8 cellular contexts compared by ENCODE assay signal in the genomic region with DNA sequence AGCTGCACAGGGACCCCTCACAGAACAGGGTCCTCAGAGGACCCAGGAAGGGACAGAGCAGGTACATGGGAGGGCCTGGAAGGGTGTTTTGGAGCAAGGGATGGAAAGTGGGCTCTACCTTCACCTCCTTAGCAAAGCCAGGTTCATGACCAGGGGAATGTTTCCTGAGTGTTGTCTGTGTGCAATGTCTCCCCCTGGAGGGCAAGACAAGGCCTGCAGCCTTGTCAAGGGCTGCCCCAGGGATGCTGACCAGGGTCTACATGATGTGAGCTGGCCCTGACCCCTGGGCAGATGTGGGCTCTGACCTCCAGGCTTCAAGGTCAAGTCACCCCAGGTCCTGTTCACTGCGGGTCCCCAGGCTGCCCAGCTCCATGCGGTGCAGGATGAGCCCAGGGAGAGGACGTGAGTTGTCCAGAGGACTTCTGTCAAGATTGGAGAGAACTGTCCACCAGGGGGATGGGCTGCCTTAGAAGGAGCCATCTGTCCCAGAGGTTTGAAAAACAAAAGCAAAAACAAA. TPM values are rescaled to one million over a fixed set of nuclear protein-coding genes. Genes with fewer than 3 reads are reported as not detected.
DNase-seq lines count a peak whose midpoint lies in the region; ATAC-seq and TF ChIP-seq lines count a peak whose summit lies in the region.

No MANE protein-coding gene starts in this region.

- H3K4me1 ChIP-seq in CD4-positive, CD25-positive, alpha-beta regulatory T cell (ENCODE audit: control insufficient read depth, insufficient read depth, low read length, poor library complexity, severe bottlenecking) = peaks cover 36% of the 10 kb centered on the region
- peaks cover 3% of the 10 kb centered on the region; the same call in 1 of the 2 replicates for H3K4me1 ChIP-seq in H9 (ENCODE audit: insufficient read depth, low read length)
- peaks cover 6% of the 10 kb centered on the region for H3K4me1 ChIP-seq in foreskin keratinocyte

- no peak overlapping the region for H3K9ac ChIP-seq in H9 (ENCODE audit: extremely low read depth, insufficient read length, low read length)

- H2BK20ac ChIP-seq in H9 (ENCODE audit: low read depth, low read length, poor library complexity, severe bottlenecking) = no peak overlapping the region

- H3K14ac ChIP-seq in H9 (ENCODE audit: insufficient read depth, low read length) = no peak overlapping the region

- no peaks in the 10 kb centered on the region for H4K20me1 ChIP-seq in H9 (ENCODE audit: control insufficient read depth, insufficient read depth, insufficient read length)

- peak; percentile 56 to 73 (median 67) for DNase-seq in CD4-positive, CD25-positive, alpha-beta regulatory T cell
- DNase-seq in H9 (peak; percentile 80), OCI-M1 (lab: John Stamatoyannopoulos, UW) (peak; percentile 77), foreskin keratinocyte (peak in 1 of 2 donors; percentile 40), occipital lobe (lab: John Stamatoyannopoulos, UW) (peak; percentile 8), superior temporal gyrus (ENCODE audit: extremely low spot score) (peak; percentile 85), DMS79 treated with DMSO at 0.1 percent for 48 hours (lab: John Stamatoyannopoulos, UW) (no peak)

- no peak overlapping the region for H2AK5ac ChIP-seq in H9 (ENCODE audit: insufficient read length, low read length)

- WGBS in H9 (ENCODE audit: extremely low coverage, insufficient read length, low lambda C conversion rate) = no CpG with 5 or more reads among the region's 3 CpGs

- H4K91ac ChIP-seq in H9 (ENCODE audit: insufficient read length, low read depth, low read length) = no peak overlapping the region

- no peak overlapping the region for H3K56ac ChIP-seq in H9 (ENCODE audit: insufficient read length, low read depth, low read length)

- H2BK15ac ChIP-seq in H9 (ENCODE audit: low read depth, low read length) = no peak overlapping the region

- no peaks in the 10 kb centered on the region for H3K79me1 ChIP-seq in H9 (ENCODE audit: insufficient read depth, low read depth, low read length, poor library complexity, severe bottlenecking)

- peaks cover 7% of the 10 kb centered on the region for H3K36me3 Mint-ChIP-seq in CD4-positive, CD25-positive, alpha-beta regulatory T cell
- H3K36me3 Mint-ChIP-seq in H9 (ENCODE audit: insufficient read depth in 1 of 3, low read depth in 3 of 3) = no peaks in the 10 kb centered on the region; a peak in 1 of 7 replicates
- peaks cover 7% of the 10 kb centered on the region for H3K36me3 Mint-ChIP-seq in activated T-helper 17 cell treated with anti-CD3 and anti-CD28 coated beads, Interleukin-2, amount 50 U/mL, for 72 hours (ENCODE audit: low read depth)

- H3K4me3 ChIP-seq in CD4-positive, CD25-positive, alpha-beta regulatory T cell (ENCODE audit: low read depth, low read length) = peak overlapping the region; percentile 72

- no peak overlapping the region for H2BK12ac ChIP-seq in H9 (ENCODE audit: insufficient read length, low read depth, low read length)

- TF ChIP-seq CTCF in H9 (conservative IDR thresholded peaks at IDR 0.05) (peak; percentile 98), foreskin keratinocyte (conservative IDR thresholded peaks at IDR 0.05) (peak; percentile 85)

- H3K9me3 Mint-ChIP-seq in CD4-positive, CD25-positive, alpha-beta regulatory T cell = no peaks in the 10 kb centered on the region
- no peaks in the 10 kb centered on the region for H3K9me3 Mint-ChIP-seq in H9
- H3K9me3 Mint-ChIP-seq in activated T-helper 17 cell treated with anti-CD3 and anti-CD28 coated beads, Interleukin-2, amount 50 U/mL, for 72 hours = no peaks in the 10 kb centered on the region

- H4K8ac ChIP-seq in H9 (replicated peaks; ENCODE audit: insufficient read length, low read depth, low read length) = no peak overlapping the region

- H3K27me3 Mint-ChIP-seq in CD4-positive, CD25-positive, alpha-beta regulatory T cell = no peaks in the 10 kb centered on the region
- peaks cover 1% of the 10 kb centered on the region; the same call in 1 of the 2 replicates for H3K27me3 Mint-ChIP-seq in H9 (ENCODE audit: low read depth)
- H3K27me3 Mint-ChIP-seq in activated T-helper 17 cell treated with anti-CD3 and anti-CD28 coated beads, Interleukin-2, amount 50 U/mL, for 72 hours = no peaks in the 10 kb centered on the region

- H3K9me3 ChIP-seq in CD4-positive, CD25-positive, alpha-beta regulatory T cell (ENCODE audit: control insufficient read depth in 2 of 2, low read length in 2 of 2) = no peaks in the 10 kb centered on the region
- no peaks in the 10 kb centered on the region for H3K9me3 ChIP-seq in H9 (ENCODE audit: control insufficient read depth, low read depth, low read length)

- no peak overlapping the region for H3K23ac ChIP-seq in H9 (ENCODE audit: insufficient read length, low read depth, low read length)

- no peak overlapping the region for H3K4me2 ChIP-seq in H9 (ENCODE audit: insufficient read depth, insufficient read length, low read length)

- peak; percentile 64 to 67 for ATAC-seq in CD4-positive, CD25-positive, alpha-beta regulatory T cell (ENCODE audit: low read depth in 2 of 2)
- peak; percentile 72 for ATAC-seq in activated T-helper 17 cell treated with anti-CD3 and anti-CD28 coated beads, Interleukin-2, amount 50 U/mL, for 72 hours (replicated peaks)
- ATAC-seq in foreskin keratinocyte = peak; percentile 49

- H2BK5ac ChIP-seq in H9 (ENCODE audit: insufficient read length, low read length) = no peak overlapping the region

- no peaks in the 10 kb centered on the region for H3K27me3 ChIP-seq in CD4-positive, CD25-positive, alpha-beta regulatory T cell (ENCODE audit: control insufficient read depth, insufficient read depth, low read length)
- no peaks in the 10 kb centered on the region for H3K27me3 ChIP-seq in H9 (ENCODE audit: insufficient read depth, low read length)
- no peaks in the 10 kb centered on the region for H3K27me3 ChIP-seq in foreskin keratinocyte

- no peak overlapping the region for H2BK120ac ChIP-seq in H9 (ENCODE audit: low read depth, low read length, poor library complexity, severe bottlenecking)

- no peaks in the 10 kb centered on the region for H3K79me2 ChIP-seq in H9 (ENCODE audit: insufficient read depth, low read length)

- H3K4me1 Mint-ChIP-seq in CD4-positive, CD25-positive, alpha-beta regulatory T cell = peaks cover 4 to 52% (median 33%) of the 10 kb centered on the region in 4 donors
- peaks cover 29 to 32% of the 10 kb centered on the region in 2 experiments for H3K4me1 Mint-ChIP-seq in H9
- peaks cover 24% of the 10 kb centered on the region for H3K4me1 Mint-ChIP-seq in activated T-helper 17 cell treated with anti-CD3 and anti-CD28 coated beads, Interleukin-2, amount 50 U/mL, for 72 hours

- no peak overlapping the region for H3K27ac ChIP-seq in CD4-positive, CD25-positive, alpha-beta regulatory T cell (ENCODE audit: insufficient read depth, low read length, poor library complexity, severe bottlenecking)
- H3K27ac ChIP-seq in H9 (ENCODE audit: insufficient read length, low read depth, low read length) (no peak overlapping the region), foreskin keratinocyte (no peak overlapping the region)

- no peaks in the 10 kb centered on the region for H3K23me2 ChIP-seq in H9 (ENCODE audit: insufficient read length, low read depth, low read length, poor library complexity, severe bottlenecking)

- H3K27ac Mint-ChIP-seq in CD4-positive, CD25-positive, alpha-beta regulatory T cell = peak overlapping the region; percentile 95 to 96 (median 96)
- H3K27ac Mint-ChIP-seq in H9 = peak overlapping the region in 1 of 3 experiments; percentile 17; a peak in 1 of 7 replicates
- H3K27ac Mint-ChIP-seq in activated T-helper 17 cell treated with anti-CD3 and anti-CD28 coated beads, Interleukin-2, amount 50 U/mL, for 72 hours = peak overlapping the region; percentile 96

- no peak overlapping the region for H2AFZ ChIP-seq in H9 (ENCODE audit: low read length)

- H3K4ac ChIP-seq in H9 (ENCODE audit: low read depth, low read length) = no peak overlapping the region

- H3K36me3 ChIP-seq in CD4-positive, CD25-positive, alpha-beta regulatory T cell (ENCODE audit: control insufficient read depth, insufficient read depth, low read length) = no peaks in the 10 kb centered on the region

- H4K5ac ChIP-seq in H9 (ENCODE audit: insufficient read length, low read depth, low read length) = no peak overlapping the region

- no peak overlapping the region for H3T11ph ChIP-seq in H9 (ENCODE audit: low read length)

- no peak overlapping the region for H3K18ac ChIP-seq in H9 (ENCODE audit: insufficient read length, low read depth, low read length)

- H3K4me3 Mint-ChIP-seq in CD4-positive, CD25-positive, alpha-beta regulatory T cell = peak overlapping the region; percentile 90 to 94 (median 92)
- H3K4me3 Mint-ChIP-seq in H9 = no peak overlapping the region; a peak in 2 of 5 replicates
- H3K4me3 Mint-ChIP-seq in activated T-helper 17 cell treated with anti-CD3 and anti-CD28 coated beads, Interleukin-2, amount 50 U/mL, for 72 hours = peak overlapping the region; percentile 92

RNA-seq across cellular contexts. Expression of a gene that starts 1.0 kb away (rescaled TPM):
- total RNA-seq in CD4-positive, CD25-positive, alpha-beta regulatory T cell = 7.0 TPM
- polyA plus RNA-seq in CD4-positive, CD25-positive, alpha-beta regulatory T cell = 1 to 10 TPM; 4.0 to 6.9 (median 4.9) TPM
- total RNA-seq in H9 (2021) = 0.94 and 1.5 TPM in 2 replicates
- 10 to 100 TPM; 20.5 to 24.2 TPM for total RNA-seq in activated T-helper 17 cell treated with anti-CD3 and anti-CD28 coated beads, Interleukin-2, amount 50 U/mL, for 72 hours
- 3.0 and 3.7 TPM in 2 replicates for total RNA-seq in foreskin keratinocyte
- polyA plus RNA-seq in foreskin keratinocyte = 2.4 and 3.3 TPM in 2 replicates
- not detected for total RNA-seq in occipital lobe

Comparison
In these comparisons a context has a peak if more than half of its experiments do, and no peak if none do; other contexts are left out.
1. H3K4me3 Mint-ChIP-seq: peak in CD4-positive, CD25-positive, alpha-beta regulatory T cell (4 of 4) and activated T-helper 17 cell treated with anti-CD3 and anti-CD28 coated beads, Interleukin-2, amount 50 U/mL, for 72 hours (single experiment); none in H9 (0 of 2).
2. Peak in every context shown above with its lines, with median percentiles within 50 percentile points of each other: ATAC-seq.